28 cellular contexts compared by ENCODE assay signal in genomic region chr1:229671310-229671709, GRCh38.
"Had no signal": no experiment of that assay in that cellular context is flagged by ENCODE, and none has a peak within 500 bp of the region (broad histone marks: within the 10 kb centered on the region; RNA-seq: fewer than 3 reads in every experiment).

No MANE protein-coding gene starts in this region.

- H3K27me3 Mint-ChIP-seq: activated T-cell treated with anti-CD3 and anti-CD28 coated beads, Interleukin-2, amount 50 U/mL, for 24 hours; IgD-negative memory B cell had no signal

- H3K4me1 Mint-ChIP-seq: IgD-negative memory B cell had no signal

- ATAC-seq: PC-3 had no signal

- H3K36me3 Mint-ChIP-seq: IgD-negative memory B cell had no signal

- H3K4me3 Mint-ChIP-seq: activated naive CD4-positive, alpha-beta T cell treated with anti-CD3 and anti-CD28 coated beads for 36 hours; activated T-cell treated with anti-CD3 and anti-CD28 coated beads, Interleukin-2, amount 50 U/mL, for 24 hours; activated T-helper 1 cell treated with anti-CD3 and anti-CD28 coated beads, Interleukin-12 subunit alpha, Interleukin-12 subunit beta, Interleukin-2, Interleukin-4 antibody, amounts not matched to agents 30 ng/mL and 10 ng/mL and 1 ng/mL, durations not matched to agents 14 hours and 24 hours and 36 hours; IgD-negative memory B cell; T-helper 1 cell treated with Interleukin-12 subunit alpha and Interleukin-12 subunit beta and Interleukin-4 antibody, amounts not matched to agents 30 μg/mL and 1 μg/mL, for 36 hours; T-helper 2 cell treated with Interferon-gamma antibody and Interleukin-4, amounts not matched to agents 5 μg/mL and 100 μg/mL, for 36 hours had no signal

- DNase-seq: activated gamma-delta T cell treated with Interleukin-2 at 50 U/mL for 16 hours; activated naive CD4-positive, alpha-beta T cell treated with anti-CD3 and anti-CD28 coated beads for 36 hours; activated T-cell treated with anti-CD3 and anti-CD28 coated beads, Interleukin-2, amount 50 U/mL, for 24 hours; amniotic stem cell; aorta; brain microvascular endothelial cell; central memory CD4-positive, alpha-beta T cell; NCI-H1092 treated with DMSO at 0.1 percent for 48 hours; NCI-H1417; NCI-H146; NCI-H187; NCI-H2029 treated with DMSO at 0.1 percent for 48 hours; NCI-H2107; NCI-H2171; NCI-H510A; NCI-H526; NCI-H748 treated with DMSO at 0.1 percent for 48 hours; NK-92 treated with Interleukin-12 subunit alpha and Interleukin-12 subunit beta, amount 100 ng/mL, for 24 hours; PC-3; Peyer's patch; RPMI8226; SHP77 treated with DMSO at 0.1 percent for 48 hours; SK-N-SH had no signal

- H3K27ac Mint-ChIP-seq: activated naive CD4-positive, alpha-beta T cell treated with anti-CD3 and anti-CD28 coated beads for 36 hours; activated naive CD4-positive, alpha-beta T cell treated with anti-CD3 and anti-CD28 coated beads, Interleukin-2, amount 50 U/mL, for 72 hours; activated T-cell treated with anti-CD3 and anti-CD28 coated beads, Interleukin-2, amount 50 U/mL, for 24 hours; activated T-helper 1 cell treated with anti-CD3 and anti-CD28 coated beads, Interleukin-12 subunit alpha, Interleukin-12 subunit beta, Interleukin-2, Interleukin-4 antibody, amounts not matched to agents 30 ng/mL and 10 ng/mL and 1 ng/mL, durations not matched to agents 14 hours and 24 hours and 36 hours; IgD-negative memory B cell; T-helper 1 cell treated with Interleukin-12 subunit alpha and Interleukin-12 subunit beta and Interleukin-4 antibody, amounts not matched to agents 30 μg/mL and 1 μg/mL, for 36 hours; T-helper 2 cell treated with Interferon-gamma antibody and Interleukin-4, amounts not matched to agents 5 μg/mL and 100 μg/mL, for 36 hours had no signal

- H3K9me3 Mint-ChIP-seq: activated naive CD4-positive, alpha-beta T cell treated with anti-CD3 and anti-CD28 coated beads for 36 hours; activated naive CD4-positive, alpha-beta T cell treated with anti-CD3 and anti-CD28 coated beads, Interleukin-2, amount 50 U/mL, for 72 hours; activated T-cell treated with anti-CD3 and anti-CD28 coated beads, Interleukin-2, amount 50 U/mL, for 24 hours; activated T-helper 1 cell treated with anti-CD3 and anti-CD28 coated beads, Interleukin-12 subunit alpha, Interleukin-12 subunit beta, Interleukin-2, Interleukin-4 antibody, amounts not matched to agents 30 ng/mL and 10 ng/mL and 1 ng/mL, durations not matched to agents 14 hours and 24 hours and 36 hours; IgD-negative memory B cell; T-helper 1 cell treated with Interleukin-12 subunit alpha and Interleukin-12 subunit beta and Interleukin-4 antibody, amounts not matched to agents 30 μg/mL and 1 μg/mL, for 36 hours; T-helper 2 cell treated with Interferon-gamma antibody and Interleukin-4, amounts not matched to agents 5 μg/mL and 100 μg/mL, for 36 hours had no signal
